ENCODE assay signal across 9 cellular contexts in the genomic region with DNA sequence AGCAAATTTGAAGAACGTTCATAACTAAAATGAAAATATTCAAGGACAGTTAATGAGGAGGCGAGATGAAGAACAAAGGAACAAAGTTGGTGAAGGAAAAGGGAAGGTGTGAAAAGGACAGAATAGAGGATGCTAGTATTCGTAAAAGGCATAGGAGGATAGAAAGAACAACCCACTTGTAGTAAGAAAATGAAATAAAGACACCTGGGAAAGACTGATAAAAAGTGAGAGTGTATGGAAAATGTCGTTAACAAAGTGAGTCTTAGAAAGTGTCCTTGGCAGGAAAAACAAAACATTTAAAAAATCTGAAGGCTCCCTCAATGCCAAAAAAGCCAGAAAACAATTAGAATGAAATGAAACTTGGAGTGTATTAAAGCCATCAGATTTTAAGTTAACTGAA.
"Had no signal": no experiment of that assay in that cellular context is flagged by ENCODE, and none has a peak within 500 bp of the region (broad histone marks: within the 10 kb centered on the region; RNA-seq: fewer than 3 reads in every experiment).

No MANE protein-coding gene starts in this region.

- FAIRE-seq: HTR-8/SVneo had no signal

- H3K27ac ChIP-seq: GM23248, KMS-11 had no signal

- H2AFZ ChIP-seq: GM23248 had no signal

- H3K9ac ChIP-seq: GM23248, KMS-11 had no signal

- H3K4me3 ChIP-seq: GM23248, HAP-1 had no signal

- H3K9me3 ChIP-seq: HAP-1 had no signal

- ATAC-seq: HCT116 had no signal

- DNase-seq: GM23248, GOT3, H7, IMR-90, KBM-7 had no signal

- H3K4me2 ChIP-seq: KMS-11 had no signal

- H3K4me1 ChIP-seq: HAP-1 had no signal
